Comparison of ENCODE assay signal across 8 cellular contexts in genomic region chr15:63502137-63502801, GRCh38. TPM values are rescaled to one million over a fixed set of nuclear protein-coding genes. Genes with fewer than 3 reads are reported as not detected.
DNase-seq lines count a peak whose midpoint lies in the region; ATAC-seq lines count a peak whose summit lies in the region.

No MANE protein-coding gene starts in this region.

- no peak for DNase-seq in activated CD4-positive, alpha-beta T cell treated with anti-CD3 and anti-CD28 coated beads for 36 hours
- DNase-seq in activated CD4-positive, alpha-beta T cell treated with anti-CD3 and anti-CD28 coated beads, Interleukin-2, amount 50 U/mL, for 48 hours = no peak
- no peak for DNase-seq in activated T-helper 2 cell treated with anti-CD3 and anti-CD28 coated beads, Interferon-gamma antibody, Interleukin-2, Interleukin-4, amounts not matched to agents 10 μg/mL and 5 μg/mL and 100 μg/mL, durations not matched to agents 14 hours and 24 hours and 36 hours (ENCODE audit: low spot score)
- no peak for DNase-seq in cerebellum (ENCODE audit: low spot score)

- H3K27ac ChIP-seq in iPS-20b (ENCODE audit: low read length) = no peak overlapping the region
- peak overlapping the region; percentile 9 for H3K27ac ChIP-seq in temporal lobe (ENCODE audit: low read depth, low read length)

- intact Hi-C loops in activated CD4-positive, alpha-beta T cell treated with anti-CD3 and anti-CD28 coated beads for 36 hours (cut with DNase I, micrococcal nuclease) = loop anchor here (2.0 to 10.0 kb wide), 6 partner anchors 15 to 883 kb away; partner anchors contain the start of genes CIAO2A (in 1 of the 2), PCLAF (in 1 of the 2), SNX1 (in 1 of the 2) and TRIP4 (in 1 of the 2)
- intact Hi-C loops in activated T-helper 2 cell treated with anti-CD3 and anti-CD28 coated beads, Interferon-gamma antibody, Interleukin-2, Interleukin-4, amounts not matched to agents 10 μg/mL and 5 μg/mL and 100 μg/mL, durations not matched to agents 14 hours and 24 hours and 36 hours (cut with micrococcal nuclease) = loop anchor here (2.0 to 10.0 kb wide), 4 partner anchors 35 to 590 kb away; partner anchors contain the start of gene CIAO2A

- peaks cover 61% of the 10 kb centered on the region for H3K4me1 Mint-ChIP-seq in activated CD4-positive, alpha-beta T cell treated with anti-CD3 and anti-CD28 coated beads for 36 hours
- peaks cover 57% of the 10 kb centered on the region for H3K4me1 Mint-ChIP-seq in activated T-helper 2 cell treated with anti-CD3 and anti-CD28 coated beads, Interferon-gamma antibody, Interleukin-2, Interleukin-4, amounts not matched to agents 10 μg/mL and 5 μg/mL and 100 μg/mL, durations not matched to agents 14 hours and 24 hours and 36 hours (ENCODE audit: low read depth)

- no peaks in the 10 kb centered on the region for H3K9me3 ChIP-seq in iPS-20b (ENCODE audit: insufficient read depth, low read depth, low read length)

- H3K36me3 ChIP-seq in iPS-20b (ENCODE audit: insufficient read depth, low read depth, low read length) = no peaks in the 10 kb centered on the region

- peak overlapping the region; percentile 97 for H3K27ac Mint-ChIP-seq in activated CD4-positive, alpha-beta T cell treated with anti-CD3 and anti-CD28 coated beads for 36 hours
- H3K27ac Mint-ChIP-seq in activated T-helper 2 cell treated with anti-CD3 and anti-CD28 coated beads, Interferon-gamma antibody, Interleukin-2, Interleukin-4, amounts not matched to agents 10 μg/mL and 5 μg/mL and 100 μg/mL, durations not matched to agents 14 hours and 24 hours and 36 hours = peak overlapping the region; percentile 89

- H3K36me3 Mint-ChIP-seq in activated CD4-positive, alpha-beta T cell treated with anti-CD3 and anti-CD28 coated beads for 36 hours (ENCODE audit: low read depth) = peaks cover 4% of the 10 kb centered on the region
- H3K36me3 Mint-ChIP-seq in activated T-helper 2 cell treated with anti-CD3 and anti-CD28 coated beads, Interferon-gamma antibody, Interleukin-2, Interleukin-4, amounts not matched to agents 10 μg/mL and 5 μg/mL and 100 μg/mL, durations not matched to agents 14 hours and 24 hours and 36 hours (ENCODE audit: low read depth) = peaks cover 9% of the 10 kb centered on the region

- no peaks in the 10 kb centered on the region for H3K27me3 Mint-ChIP-seq in activated CD4-positive, alpha-beta T cell treated with anti-CD3 and anti-CD28 coated beads for 36 hours
- H3K27me3 Mint-ChIP-seq in activated T-helper 2 cell treated with anti-CD3 and anti-CD28 coated beads, Interferon-gamma antibody, Interleukin-2, Interleukin-4, amounts not matched to agents 10 μg/mL and 5 μg/mL and 100 μg/mL, durations not matched to agents 14 hours and 24 hours and 36 hours (ENCODE audit: low read depth) = no peaks in the 10 kb centered on the region

- no peaks in the 10 kb centered on the region for H3K9me3 Mint-ChIP-seq in activated CD4-positive, alpha-beta T cell treated with anti-CD3 and anti-CD28 coated beads for 36 hours (ENCODE audit: low read depth)
- H3K9me3 Mint-ChIP-seq in activated T-helper 2 cell treated with anti-CD3 and anti-CD28 coated beads, Interferon-gamma antibody, Interleukin-2, Interleukin-4, amounts not matched to agents 10 μg/mL and 5 μg/mL and 100 μg/mL, durations not matched to agents 14 hours and 24 hours and 36 hours = no peaks in the 10 kb centered on the region

- CTCF ChIA-PET in activated CD4-positive, alpha-beta T cell treated with anti-CD3 and anti-CD28 coated beads for 36 hours (lab: Charles Lee) = interaction anchor here (1.0 to 8.2 kb wide), 5 partner anchors 15 to 36 kb away, joined by 4 to 78 read pairs (median 4); no protein-coding TSS in a partner anchor

- H3K27me3 ChIP-seq in iPS-20b (ENCODE audit: insufficient read depth, low read length) = peaks cover 91% of the 10 kb centered on the region

- peaks cover 8% of the 10 kb centered on the region; the same call in 1 of the 2 replicates for H3K4me1 ChIP-seq in iPS-20b (ENCODE audit: insufficient read depth, low read length)

- no peak for ATAC-seq in activated CD4-positive, alpha-beta T cell treated with anti-CD3 and anti-CD28 coated beads for 36 hours
- no peak for ATAC-seq in GM18861 (IDR thresholded peaks at IDR 0.05; ENCODE audit: unreplicated experiment)
- ATAC-seq in GM18517 (IDR thresholded peaks at IDR 0.05; ENCODE audit: unreplicated experiment) = no peak

- no peak overlapping the region for H3K9ac ChIP-seq in iPS-20b (ENCODE audit: low read depth, low read length)

- H3K4me3 Mint-ChIP-seq in activated CD4-positive, alpha-beta T cell treated with anti-CD3 and anti-CD28 coated beads for 36 hours = peak overlapping the region; percentile 77
- H3K4me3 Mint-ChIP-seq in activated T-helper 2 cell treated with anti-CD3 and anti-CD28 coated beads, Interferon-gamma antibody, Interleukin-2, Interleukin-4, amounts not matched to agents 10 μg/mL and 5 μg/mL and 100 μg/mL, durations not matched to agents 14 hours and 24 hours and 36 hours (ENCODE audit: low read depth) = peak overlapping the region; percentile 17

- peak overlapping the region; percentile 70; the same call in 1 of the 2 replicates for H3K4me3 ChIP-seq in iPS-20b (ENCODE audit: low read length)

- POLR2A ChIA-PET in activated CD4-positive, alpha-beta T cell treated with anti-CD3 and anti-CD28 coated beads for 36 hours (lab: Charles Lee) = interaction anchor here (0.6 kb wide), 1 partner anchor 283 kb away, joined by 3 read pairs; no protein-coding TSS in a partner anchor

RNA-seq across cellular contexts. Expression of gene USP3, which starts 2.1 kb away (rescaled TPM):
- total RNA-seq in activated CD4-positive, alpha-beta T cell treated with anti-CD3 and anti-CD28 coated beads for 36 hours = 10 to 100 TPM; 51.1 to 51.7 TPM
- total RNA-seq in activated T-helper 2 cell treated with anti-CD3 and anti-CD28 coated beads, Interferon-gamma antibody, Interleukin-2, Interleukin-4, amounts not matched to agents 10 μg/mL and 5 μg/mL and 100 μg/mL, durations not matched to agents 14 hours and 24 hours and 36 hours = 41.2 and 47.6 TPM in 2 replicates
- total RNA-seq in temporal lobe (58.0 TPM), cerebellum (120 TPM)
